2 cellular contexts compared by ENCODE assay signal in the genomic region with DNA sequence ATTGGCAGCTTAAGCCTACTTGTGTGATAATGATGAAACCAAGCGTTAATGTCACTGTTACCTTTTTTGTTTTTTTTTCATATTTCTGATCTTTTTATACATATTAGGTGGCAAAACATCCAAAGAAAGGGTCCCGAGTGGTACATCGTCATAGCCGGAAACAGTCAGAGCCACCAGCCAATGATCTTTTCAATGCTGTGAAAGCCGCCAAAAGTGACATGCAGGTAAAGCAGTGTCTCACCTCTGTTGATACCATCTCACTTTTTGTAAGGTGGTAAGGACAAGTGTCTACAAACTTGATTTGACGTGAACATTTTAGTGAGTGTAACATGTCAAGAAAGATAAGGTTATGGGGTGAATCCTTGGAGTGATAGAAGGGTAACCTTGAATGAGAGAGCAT. TPM values are rescaled to one million over a fixed set of nuclear protein-coding genes. Genes with fewer than 3 reads are reported as not detected.
"Had no signal": no experiment of that assay in that cellular context is flagged by ENCODE, and none has a peak within 500 bp of the region (broad histone marks: within the 10 kb centered on the region; RNA-seq: fewer than 3 reads in every experiment).

No MANE protein-coding gene starts in this region.

RNA-seq across cellular contexts. Expression of gene STAG3, which starts 4.9 kb away (rescaled TPM):
- total RNA-seq: right atrium auricular region had no signal

RNA-seq across cellular contexts. Expression of gene GPC2, which starts 5.4 kb away (rescaled TPM):
- polyA plus RNA-seq: immature natural killer cell had no signal
